ENCODE assay signal across 7 cellular contexts in the genomic region with DNA sequence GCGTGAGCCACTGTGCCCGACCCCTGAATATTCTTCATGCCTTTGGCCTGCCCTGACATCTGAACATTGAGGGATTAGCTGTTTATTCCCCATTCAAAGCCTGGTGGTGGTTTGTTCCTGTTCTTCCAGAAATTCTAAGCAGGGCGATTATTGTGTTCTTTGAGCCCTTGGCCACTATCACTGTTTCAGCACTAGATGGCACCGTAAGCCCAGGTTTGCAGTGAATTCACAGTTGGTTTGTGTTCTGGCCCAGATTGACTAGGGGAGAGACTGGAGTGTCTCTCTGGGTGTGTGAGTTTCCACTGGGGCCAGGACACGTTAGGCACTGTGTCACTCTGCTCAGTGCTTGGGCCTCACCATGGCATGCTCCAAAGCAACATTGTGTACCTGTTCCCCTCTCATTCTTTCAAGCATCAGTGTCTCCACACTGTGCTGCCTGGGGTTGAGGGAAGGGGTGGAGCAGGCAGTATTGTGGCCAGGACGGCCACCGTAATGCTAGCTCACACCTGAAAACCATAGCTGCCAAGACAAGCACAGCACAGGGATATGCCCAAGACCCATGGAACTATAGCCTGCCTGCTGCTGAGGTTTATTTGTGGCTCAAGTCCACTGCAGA. TPM values are rescaled to one million over a fixed set of nuclear protein-coding genes. Genes with fewer than 3 reads are reported as not detected.
A peak's percentile ranks its signal among the peaks of the same experiment; 100 is the strongest.
DNase-seq lines count a peak whose midpoint lies in the region; ATAC-seq and TF ChIP-seq lines count a peak whose summit lies in the region.

No MANE protein-coding gene starts in this region.

- no peak overlapping the region for H3K27ac Mint-ChIP-seq in activated naive CD8-positive, alpha-beta T cell treated with anti-CD3 and anti-CD28 coated beads, Interleukin-2, amount 50 U/mL, for 24 hours

- intact Hi-C loops in left colon (cut with DNase I, micrococcal nuclease): no loop called here

- TF ChIP-seq CTCF in GM12864 (IDR thresholded peaks at IDR 0.05; ENCODE audit: low read depth, low read length, missing control alignments): peak; percentile 64

- H3K36me3 Mint-ChIP-seq in activated naive CD8-positive, alpha-beta T cell treated with anti-CD3 and anti-CD28 coated beads, Interleukin-2, amount 50 U/mL, for 24 hours (ENCODE audit: low read depth): peaks cover 33% of the 10 kb centered on the region

- peaks cover 32% of the 10 kb centered on the region for H3K9me3 Mint-ChIP-seq in activated naive CD8-positive, alpha-beta T cell treated with anti-CD3 and anti-CD28 coated beads, Interleukin-2, amount 50 U/mL, for 24 hours

- no peak overlapping the region for H3K4me3 Mint-ChIP-seq in activated naive CD8-positive, alpha-beta T cell treated with anti-CD3 and anti-CD28 coated beads, Interleukin-2, amount 50 U/mL, for 24 hours

- H3K4me1 Mint-ChIP-seq in activated naive CD8-positive, alpha-beta T cell treated with anti-CD3 and anti-CD28 coated beads, Interleukin-2, amount 50 U/mL, for 24 hours: peaks cover 9% of the 10 kb centered on the region

- ATAC-seq in activated naive CD8-positive, alpha-beta T cell treated with anti-CD3 and anti-CD28 coated beads, Interleukin-2, amount 50 U/mL, for 24 hours: peak; percentile 52
- peak; percentile 77 for ATAC-seq in left colon
- no peak for ATAC-seq in GM18867 (IDR thresholded peaks at IDR 0.05; ENCODE audit: unreplicated experiment)
- no peak for ATAC-seq in HG03565 (IDR thresholded peaks at IDR 0.05; ENCODE audit: unreplicated experiment)

- H3K4me3 ChIP-seq in GM12864 (ENCODE audit: low read depth, low read length): no peak overlapping the region

- no peaks in the 10 kb centered on the region for H3K27me3 Mint-ChIP-seq in activated naive CD8-positive, alpha-beta T cell treated with anti-CD3 and anti-CD28 coated beads, Interleukin-2, amount 50 U/mL, for 24 hours

- peak; percentile 5 for DNase-seq in GM12864 (ENCODE audit: low read depth)
- peak; percentile 69 to 82 for DNase-seq in Kasumi-1 (lab: John Stamatoyannopoulos, UW)
- peak; percentile 12 for DNase-seq in activated naive CD8-positive, alpha-beta T cell treated with anti-CD3 and anti-CD28 coated beads, Interleukin-2, amount 50 U/mL, for 24 hours
- no peak for DNase-seq in left colon
- DNase-seq in COLO668 (lab: John Stamatoyannopoulos, UW; ENCODE audit: unreplicated experiment): no peak

RNA-seq across cellular contexts. Expression of gene PKN2, which starts 52.7 kb away (rescaled TPM):
- 10 to 100 TPM; 57.3 to 64.8 TPM for total RNA-seq in left colon

Comparison
In these comparisons a context has a peak if more than half of its experiments do, and no peak if none do; other contexts are left out.
1. DNase-seq: peak in GM12864 (single experiment), Kasumi-1 (2 of 2) and activated naive CD8-positive, alpha-beta T cell treated with anti-CD3 and anti-CD28 coated beads, Interleukin-2, amount 50 U/mL, for 24 hours (single experiment); none in left colon (0 of 2) and COLO668 (single experiment).
2. ATAC-seq: peak in activated naive CD8-positive, alpha-beta T cell treated with anti-CD3 and anti-CD28 coated beads, Interleukin-2, amount 50 U/mL, for 24 hours (single experiment) and left colon (single experiment); none in GM18867 (single experiment) and HG03565 (single experiment).